ENCODE assay signal across 8 cellular contexts in the genomic region with DNA sequence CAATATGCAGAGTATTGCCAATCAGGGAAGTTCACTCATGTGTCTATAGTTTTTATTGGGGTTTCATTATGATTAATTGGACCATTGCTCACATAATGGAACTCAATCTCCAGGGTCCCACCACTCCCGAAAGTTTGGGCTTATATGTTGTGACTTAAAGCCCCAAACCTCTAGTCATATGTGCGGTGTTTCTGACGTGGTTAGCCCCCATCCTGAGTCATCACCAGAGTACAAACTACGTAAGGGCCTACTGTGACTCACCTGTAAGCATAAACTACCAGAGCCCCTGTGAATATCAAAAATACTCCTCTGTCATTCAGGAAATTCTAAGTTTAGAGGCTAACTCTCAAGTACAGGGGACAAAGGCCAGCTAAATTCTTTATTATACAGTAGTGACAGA. TPM values are rescaled to one million over a fixed set of nuclear protein-coding genes. Genes with fewer than 3 reads are reported as not detected.
DNase-seq lines count a peak whose midpoint lies in the region; ATAC-seq and TF ChIP-seq lines count a peak whose summit lies in the region.

No MANE protein-coding gene starts in this region.

- POLR2A ChIA-PET in PC-3 (lab: Charles Lee; ENCODE audit: unreplicated experiment): no interaction called here

- H3K27me3 ChIP-seq in PC-3 (ENCODE audit: low read length) (no peaks in the 10 kb centered on the region), hepatocyte (no peaks in the 10 kb centered on the region)

- peaks cover 27% of the 10 kb centered on the region for H3K4me1 ChIP-seq in PC-3 (ENCODE audit: insufficient read depth, low read length)
- H3K4me1 ChIP-seq in hepatocyte (ENCODE audit: insufficient read depth): peaks cover 4% of the 10 kb centered on the region

- CTCF ChIA-PET in PC-3 (lab: Charles Lee): no interaction called here

- no peak overlapping the region for H3K4me3 Mint-ChIP-seq in activated naive CD8-positive, alpha-beta T cell treated with anti-CD3 and anti-CD28 coated beads for 36 hours

- peaks cover 45% of the 10 kb centered on the region for H3K4me1 Mint-ChIP-seq in activated naive CD8-positive, alpha-beta T cell treated with anti-CD3 and anti-CD28 coated beads for 36 hours

- H3K79me2 ChIP-seq in PC-3 (ENCODE audit: low read length): peaks cover 93% of the 10 kb centered on the region
- H3K79me2 ChIP-seq in hepatocyte: peaks cover 76% of the 10 kb centered on the region

- H3K9me3 ChIP-seq in PC-3 (ENCODE audit: low read length) (no peaks in the 10 kb centered on the region), hepatocyte (ENCODE audit: low read depth) (no peaks in the 10 kb centered on the region)

- H3K9me2 ChIP-seq in PC-3 (replicated peaks; ENCODE audit: low read length) (no peaks in the 10 kb centered on the region), hepatocyte (replicated peaks; ENCODE audit: insufficient read depth) (no peaks in the 10 kb centered on the region)

- H3K4me3 ChIP-seq in PC-3 (ENCODE audit: low read length) (no peak overlapping the region), lower leg skin (ENCODE audit: low read depth, poor library complexity, severe bottlenecking) (no peak overlapping the region), hepatocyte (no peak overlapping the region)

- no peak for TF ChIP-seq POLR2A in lower leg skin (IDR thresholded peaks at IDR 0.05)

- peak overlapping the region; percentile 91 for H3K27ac ChIP-seq in PC-3 (ENCODE audit: low read length)
- H3K27ac ChIP-seq in hepatocyte: no peak overlapping the region

- H3K4me2 ChIP-seq in PC-3 (ENCODE audit: low read length): peak overlapping the region; percentile 36; the same call in 1 of the 2 replicates
- H3K4me2 ChIP-seq in hepatocyte: no peak overlapping the region

- intact Hi-C loops in PC-3 (cut with micrococcal nuclease): no loop called here
- intact Hi-C loops in lower leg skin (cut with DNase I; ENCODE audit: low total_unique reads): no loop called here

- H3F3A ChIP-seq in PC-3 (ENCODE audit: low read length, unreplicated experiment): no peaks in the 10 kb centered on the region

- peaks cover 39% of the 10 kb centered on the region for H3K36me3 Mint-ChIP-seq in activated naive CD8-positive, alpha-beta T cell treated with anti-CD3 and anti-CD28 coated beads for 36 hours

- H4K20me1 ChIP-seq in PC-3 (ENCODE audit: low read length) (peaks cover 8% of the 10 kb centered on the region), hepatocyte (ENCODE audit: insufficient read depth, poor library complexity, severe bottlenecking) (peaks cover 10% of the 10 kb centered on the region)

- H3K9ac ChIP-seq in PC-3 (ENCODE audit: low read length): peak overlapping the region; percentile 81

- peak overlapping the region; percentile 74 for H3K27ac Mint-ChIP-seq in activated naive CD8-positive, alpha-beta T cell treated with anti-CD3 and anti-CD28 coated beads for 36 hours

- peaks cover 1% of the 10 kb centered on the region for H3K9me3 Mint-ChIP-seq in activated naive CD8-positive, alpha-beta T cell treated with anti-CD3 and anti-CD28 coated beads for 36 hours

- TF ChIP-seq CTCF in PC-3 (conservative IDR thresholded peaks at IDR 0.05; ENCODE audit: low read depth, low read length): no peak
- no peak for TF ChIP-seq CTCF in lower leg skin (IDR thresholded peaks at IDR 0.05)
- TF ChIP-seq CTCF in hepatocyte (IDR thresholded peaks at IDR 0.05; ENCODE audit: poor library complexity): no peak

- BruUV-seq in PC-3 (replicated peaks; lab: Mats Ljungman, UMichigan): no TSS peak

- WGBS in lower leg skin, 2 donors: 68 to 96% methylated on average over 4 of the region's 4 CpGs
- WGBS in hepatocyte (ENCODE audit: low lambda C conversion rate, missing lambda C conversion rate): 59% methylated on average over 4 of the region's 4 CpGs

- ATAC-seq in GM19035 (IDR thresholded peaks at IDR 0.05; ENCODE audit: unreplicated experiment): peak; percentile 72
- ATAC-seq in PC-3: peak; percentile 79
- no peak for ATAC-seq in GM18873 (IDR thresholded peaks at IDR 0.05; ENCODE audit: low FRiP score, unreplicated experiment)

- no peaks in the 10 kb centered on the region for H3K27me3 Mint-ChIP-seq in activated naive CD8-positive, alpha-beta T cell treated with anti-CD3 and anti-CD28 coated beads for 36 hours

- H3K36me3 ChIP-seq in PC-3 (ENCODE audit: low read depth, low read length) (peaks cover 15% of the 10 kb centered on the region; the same call in 1 of the 2 replicates), hepatocyte (replicated peaks; ENCODE audit: insufficient read depth, low read depth) (no peaks in the 10 kb centered on the region)

- DNase-seq in PC-3: peak; percentile 75
- DNase-seq in activated naive CD8-positive, alpha-beta T cell treated with anti-CD3 and anti-CD28 coated beads for 36 hours: peak; percentile 45
- peak; percentile 75 for DNase-seq in stimulated activated CD4-positive, alpha-beta T cell treated with anti-CD3 and anti-CD28 coated beads, Interleukin-15, amount 100 ng/mL, for 24 hours
- no peak for DNase-seq in DMS153 treated with DMSO at 0.1 percent for 48 hours (lab: John Stamatoyannopoulos, UW; ENCODE audit: unreplicated experiment)
- DNase-seq in lower leg skin (ENCODE audit: low spot score in 2 of 2): no peak
- DNase-seq in hepatocyte (ENCODE audit: low spot score): no peak

- H2AFZ ChIP-seq in PC-3 (ENCODE audit: low read length): no peak overlapping the region
- no peak overlapping the region for H2AFZ ChIP-seq in hepatocyte

RNA-seq across cellular contexts. Expression of gene YIPF6, which starts 5.4 kb away (rescaled TPM):
- total RNA-seq in PC-3 (2014; rRNA removed) (36.1 and 37.0 TPM in 2 replicates), lower leg skin (10 to 100 TPM; 12.6 to 33.2 (median 24.9) TPM), hepatocyte (40.2 and 45.5 TPM in 2 replicates)
- 10 to 100 TPM; 11.9 to 13.8 TPM for total RNA-seq in activated naive CD8-positive, alpha-beta T cell treated with anti-CD3 and anti-CD28 coated beads for 36 hours
- polyA plus RNA-seq in hepatocyte: 45.5 and 51.3 TPM in 2 replicates

Comparison
In these comparisons a context has a peak if more than half of its experiments do, and no peak if none do; other contexts are left out.
1. DNase-seq: peak in PC-3 (single experiment), activated naive CD8-positive, alpha-beta T cell treated with anti-CD3 and anti-CD28 coated beads for 36 hours (single experiment) and stimulated activated CD4-positive, alpha-beta T cell treated with anti-CD3 and anti-CD28 coated beads, Interleukin-15, amount 100 ng/mL, for 24 hours (single experiment); none in DMS153 treated with DMSO at 0.1 percent for 48 hours (single experiment), lower leg skin (0 of 2) and hepatocyte (single experiment).